Comparison of ENCODE assay signal across 8 cellular contexts in the genomic region with DNA sequence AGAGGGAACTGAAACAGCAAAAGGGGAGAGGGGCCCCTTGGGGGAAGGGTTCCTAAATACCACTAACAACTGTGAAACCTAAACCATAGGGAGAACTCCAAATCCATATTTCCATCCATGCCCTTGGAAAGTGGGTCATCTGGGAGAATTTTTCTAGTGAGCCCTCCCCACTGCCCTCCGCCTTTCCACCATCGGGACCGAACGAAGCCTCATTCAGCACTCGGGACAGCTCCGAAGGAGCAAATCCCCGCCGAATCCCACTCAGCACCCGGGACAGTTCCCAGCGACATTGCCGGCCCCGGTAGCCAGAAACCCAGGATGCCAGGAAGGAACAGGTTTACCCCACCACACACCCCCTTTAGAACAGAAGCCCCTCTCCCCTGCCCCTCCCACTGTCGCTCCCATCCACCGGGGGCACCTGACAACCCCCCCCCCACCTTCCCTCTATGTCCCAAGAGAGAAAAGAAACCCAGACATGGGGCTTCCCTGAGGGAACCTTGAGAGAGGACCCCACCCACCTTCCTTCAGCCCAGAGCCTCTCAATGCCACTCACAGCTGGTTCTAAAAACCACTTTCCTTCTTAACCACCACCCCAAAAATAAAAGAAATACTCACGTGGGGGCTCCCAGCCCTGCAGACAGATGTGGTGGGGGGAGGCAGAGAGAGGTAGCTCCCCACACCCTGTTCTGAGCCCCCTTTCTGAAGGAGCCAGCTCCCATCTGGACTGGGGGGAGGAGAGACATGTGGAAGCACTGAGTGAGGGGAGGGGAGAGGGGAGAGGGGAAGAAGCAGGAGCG. TPM values are rescaled to one million over a fixed set of nuclear protein-coding genes. Genes with fewer than 3 reads are reported as not detected.
A peak's percentile ranks its signal among the peaks of the same experiment; 100 is the strongest.
DNase-seq lines count a peak whose midpoint lies in the region; ATAC-seq and TF ChIP-seq lines count a peak whose summit lies in the region.

No MANE protein-coding gene starts in this region.

- H3K4me3 Mint-ChIP-seq in activated CD8-positive, alpha-beta T cell treated with anti-CD3 and anti-CD28 coated beads for 36 hours: no peak overlapping the region
- H3K4me3 Mint-ChIP-seq in neural progenitor cell: no peak overlapping the region

- H3K4me2 ChIP-seq in BLaER1 (peak overlapping the region; percentile 23; the same call in 1 of the 2 replicates), neural progenitor cell (no peak overlapping the region)

- H3K27ac ChIP-seq in BLaER1: no peak overlapping the region
- no peak overlapping the region for H3K27ac ChIP-seq in neural progenitor cell

- H3K36me3 ChIP-seq in BLaER1: no peaks in the 10 kb centered on the region
- no peaks in the 10 kb centered on the region for H3K36me3 ChIP-seq in neural progenitor cell

- H3K4me3 ChIP-seq in BLaER1 (no peak overlapping the region), neural progenitor cell (no peak overlapping the region)
- no peak overlapping the region for H3K4me3 ChIP-seq in Jurkat, Clone E6-1 (ENCODE audit: low read length)

- POLR2A ChIA-PET in activated CD8-positive, alpha-beta T cell treated with anti-CD3 and anti-CD28 coated beads for 36 hours (lab: Charles Lee): no interaction called here

- CTCF ChIA-PET in activated CD8-positive, alpha-beta T cell treated with anti-CD3 and anti-CD28 coated beads for 36 hours (lab: Charles Lee): interaction anchor here (1.1 kb wide), 1 partner anchor 73 kb away, joined by 4 read pairs; no protein-coding TSS in a partner anchor

- H3K4me1 Mint-ChIP-seq in activated CD8-positive, alpha-beta T cell treated with anti-CD3 and anti-CD28 coated beads for 36 hours (ENCODE audit: low read depth): peaks cover 7% of the 10 kb centered on the region
- H3K4me1 Mint-ChIP-seq in neural progenitor cell: peaks cover 6% of the 10 kb centered on the region

- no peaks in the 10 kb centered on the region for H3K79me2 ChIP-seq in neural progenitor cell (ENCODE audit: low read depth)

- H3K9ac ChIP-seq in BLaER1 (no peak overlapping the region), neural progenitor cell (no peak overlapping the region)

- intact Hi-C loops in activated CD8-positive, alpha-beta T cell treated with anti-CD3 and anti-CD28 coated beads for 36 hours (cut with micrococcal nuclease): no loop called here

- peaks cover 10% of the 10 kb centered on the region for H3K27me3 ChIP-seq in BLaER1
- peaks cover 91% of the 10 kb centered on the region for H3K27me3 ChIP-seq in neural progenitor cell

- H3K9me3 Mint-ChIP-seq in activated CD8-positive, alpha-beta T cell treated with anti-CD3 and anti-CD28 coated beads for 36 hours: no peaks in the 10 kb centered on the region
- no peaks in the 10 kb centered on the region for H3K9me3 Mint-ChIP-seq in neural progenitor cell

- H3K9me3 ChIP-seq in BLaER1: no peaks in the 10 kb centered on the region
- H3K9me3 ChIP-seq in neural progenitor cell (ENCODE audit: low read depth): no peaks in the 10 kb centered on the region

- H3K27me3 Mint-ChIP-seq in activated CD8-positive, alpha-beta T cell treated with anti-CD3 and anti-CD28 coated beads for 36 hours: peaks cover 61% of the 10 kb centered on the region
- H3K27me3 Mint-ChIP-seq in neural progenitor cell (ENCODE audit: insufficient read depth, low read depth): peaks cover 41% of the 10 kb centered on the region

- no peak overlapping the region for H2AFZ ChIP-seq in neural progenitor cell (replicated peaks)

- H3K27ac Mint-ChIP-seq in activated CD8-positive, alpha-beta T cell treated with anti-CD3 and anti-CD28 coated beads for 36 hours: no peak overlapping the region
- no peak overlapping the region for H3K27ac Mint-ChIP-seq in neural progenitor cell

- peak; percentile 72 for ATAC-seq in activated CD8-positive, alpha-beta T cell treated with anti-CD3 and anti-CD28 coated beads for 36 hours
- ATAC-seq in HG02678 (IDR thresholded peaks at IDR 0.05; ENCODE audit: unreplicated experiment) (no peak), GM18858 (IDR thresholded peaks at IDR 0.05; ENCODE audit: unreplicated experiment) (no peak), GM18867 (IDR thresholded peaks at IDR 0.05; ENCODE audit: unreplicated experiment) (no peak)

- no peak for TF ChIP-seq POLR2A in erythroblast (IDR thresholded peaks at IDR 0.05; ENCODE audit: low read length)

- no peak for TF ChIP-seq CTCF in activated CD8-positive, alpha-beta T cell treated with anti-CD3 and anti-CD28 coated beads for 36 hours (IDR thresholded peaks at IDR 0.05)
- TF ChIP-seq CTCF in neural progenitor cell (IDR thresholded peaks at IDR 0.05): no peak

- peaks cover 25% of the 10 kb centered on the region for H3K4me1 ChIP-seq in BLaER1
- peaks cover 4% of the 10 kb centered on the region for H3K4me1 ChIP-seq in neural progenitor cell

- no peaks in the 10 kb centered on the region for H3K36me3 Mint-ChIP-seq in activated CD8-positive, alpha-beta T cell treated with anti-CD3 and anti-CD28 coated beads for 36 hours (ENCODE audit: low read depth)
- no peaks in the 10 kb centered on the region for H3K36me3 Mint-ChIP-seq in neural progenitor cell

- no peaks in the 10 kb centered on the region for H3F3A ChIP-seq in neural progenitor cell (ENCODE audit: low read depth)

- peaks cover 87% of the 10 kb centered on the region for H4K20me1 ChIP-seq in BLaER1
- peaks cover 46% of the 10 kb centered on the region for H4K20me1 ChIP-seq in neural progenitor cell (ENCODE audit: low read depth)

- DNase-seq in Jurkat, Clone E6-1 (ENCODE audit: low read depth, low spot score): peak; percentile 52
- peak; percentile 71 for DNase-seq in activated CD8-positive, alpha-beta T cell treated with anti-CD3 and anti-CD28 coated beads for 36 hours
- peak; percentile 50 to 63 for DNase-seq in erythroblast (lab: John Stamatoyannopoulos, UW)
- DNase-seq in neural progenitor cell (ENCODE audit: low spot score): peak; percentile 90

RNA-seq across cellular contexts. Expression of a gene that starts 4.5 kb away (rescaled TPM):
- polyA plus RNA-seq in Jurkat, Clone E6-1 (2012; ENCODE audit: insufficient read depth, insufficient read length): 0.41 TPM
- under 1 TPM; 0.38 to 0.83 TPM for total RNA-seq in activated CD8-positive, alpha-beta T cell treated with anti-CD3 and anti-CD28 coated beads for 36 hours
- total RNA-seq in neural progenitor cell (ENCODE audit: low replicate concordance): 0.65 TPM in 1 of 2 replicates, not detected in the other
